In genomic region chr16:548586-548985, GRCh38 we compare ENCODE assay signal across 33 cellular contexts. TPM values are rescaled to one million over a fixed set of nuclear protein-coding genes. Genes with fewer than 3 reads are reported as not detected.
"Had no signal": no experiment of that assay in that cellular context is flagged by ENCODE, and none has a peak within 500 bp of the region (broad histone marks: within the 10 kb centered on the region; RNA-seq: fewer than 3 reads in every experiment).

No MANE protein-coding gene starts in this region.

- H3K27ac ChIP-seq: colonic mucosa, epithelial cell of prostate, esophagus squamous epithelium, gastrocnemius medialis, heart right ventricle, left lung, lower lobe of right lung had no signal

- ATAC-seq: effector memory CD8-positive, alpha-beta T cell; esophagus mucosa; gastrocnemius medialis; heart right ventricle; left cardiac atrium; left lung; left ventricle myocardium superior; lower lobe of right lung; mucosa of descending colon had no signal

- DNase-seq: colonic mucosa; cortex of kidney; effector CD8-positive, alpha-beta T cell; effector memory CD8-positive, alpha-beta T cell; endodermal cell; erythroblast; esophagus squamous epithelium; foreskin fibroblast; foreskin melanocyte; gastrocnemius medialis; glutamatergic neuron; head of caudate nucleus; heart right ventricle; hippocampal formation; left cardiac atrium; left lung; left ventricle myocardium superior; lower lobe of right lung; mesenchymal stem cell; mucosa of descending colon had no signal

- FAIRE-seq: endometrium, islet of Langerhans, keratinocyte had no signal

- H3K9me3 ChIP-seq: colonic mucosa, esophagus squamous epithelium, gastrocnemius medialis, heart right ventricle, left lung, lower lobe of right lung, mucosa of descending colon had no signal

- H3K36me3 Mint-ChIP-seq: mesothelial cell of epicardium had no signal

- H3K4me3 Mint-ChIP-seq: dendritic cell treated with granulocyte-macrophage colony-stimulating factor and Interleukin-4, amounts not matched to agents 40 ng/mL and 50 ng/mL, for 4 days; effector memory CD8-positive, alpha-beta T cell; endodermal cell; mesothelial cell of epicardium had no signal

- H3K27ac Mint-ChIP-seq: dendritic cell treated with granulocyte-macrophage colony-stimulating factor and Interleukin-4, amounts not matched to agents 40 ng/mL and 50 ng/mL, for 4 days; effector memory CD8-positive, alpha-beta T cell; endodermal cell; mesothelial cell of epicardium had no signal

- H3K9me3 Mint-ChIP-seq: dendritic cell treated with granulocyte-macrophage colony-stimulating factor and Interleukin-4, amounts not matched to agents 40 ng/mL and 50 ng/mL, for 4 days; effector memory CD8-positive, alpha-beta T cell; endodermal cell; mesothelial cell of epicardium had no signal

- H3K4me1 ChIP-seq: gastrocnemius medialis, heart right ventricle, lower lobe of right lung had no signal

- H3K27me3 Mint-ChIP-seq: dendritic cell treated with granulocyte-macrophage colony-stimulating factor and Interleukin-4, amounts not matched to agents 40 ng/mL and 50 ng/mL, for 4 days; effector memory CD8-positive, alpha-beta T cell had no signal

- H3K4me3 ChIP-seq: colonic mucosa, esophagus squamous epithelium, gastrocnemius medialis, heart right ventricle, left lung, lower lobe of right lung, mucosa of descending colon had no signal

- H3K4me1 Mint-ChIP-seq: endodermal cell, mesothelial cell of epicardium had no signal

- H3K27me3 ChIP-seq: colonic mucosa, esophagus squamous epithelium, gastrocnemius medialis, heart right ventricle, left lung had no signal

RNA-seq across cellular contexts. Expression of gene PRR35, which starts 11.6 kb away (rescaled TPM):
- total RNA-seq: colonic mucosa, dermis microvascular lymphatic vessel endothelial cell, esophagus mucosa, esophagus squamous epithelium, gastrocnemius medialis, glomerular endothelial cell, heart right ventricle, kidney epithelial cell, left cardiac atrium, left lung, left ventricle myocardium superior, lower leg skin, lower lobe of right lung, lung microvascular endothelial cell, mesenteric fat pad, mucosa of descending colon had no signal
- polyA plus RNA-seq: heart right ventricle, keratinocyte had no signal
